23 cellular contexts compared by ENCODE assay signal in the genomic region with DNA sequence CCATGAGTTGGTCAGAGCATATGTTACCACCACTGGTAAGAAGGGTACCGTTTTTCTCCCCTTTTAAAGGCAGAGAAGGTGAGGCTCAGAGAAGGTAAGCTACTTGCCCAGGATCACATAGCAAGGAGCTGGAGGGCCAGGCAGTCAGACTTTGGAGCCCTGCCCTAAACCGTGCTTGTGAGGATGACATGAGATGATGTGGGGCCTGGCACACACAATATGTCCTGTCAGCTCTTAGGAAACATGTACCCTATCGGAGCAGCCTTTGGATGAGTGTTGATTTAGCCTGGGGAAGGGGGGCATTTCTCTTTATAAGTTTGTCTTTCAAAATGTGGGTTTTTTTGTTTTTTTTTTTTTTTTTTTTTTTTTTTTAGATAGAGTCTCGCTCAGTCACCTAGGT.
"Had no signal": no experiment of that assay in that cellular context is flagged by ENCODE, and none has a peak within 500 bp of the region (broad histone marks: within the 10 kb centered on the region; RNA-seq: fewer than 3 reads in every experiment).

No MANE protein-coding gene starts in this region.

- H3K36me3 Mint-ChIP-seq: mesothelial cell of epicardium; naive B cell; natural killer cell treated with Interleukin-12 subunit alpha and Interleukin-12 subunit beta and Interleukin-15 and Interleukin-18, amount 100 ng/mL, for 72 hours; stimulated activated naive B cell treated with anti-CD40 and anti-IgM and Interleukin-4, amounts not matched to agents 10 μg/mL and 1 μg/mL and 100 μg/mL, for 72 hours had no signal

- H3K4me1 ChIP-seq: left lung, parathyroid adenoma, right lobe of liver had no signal

- H3K27me3 ChIP-seq: gastroesophageal sphincter, heart left ventricle, hepatocyte, left lung, right lobe of liver had no signal

- H3K79me2 ChIP-seq: hepatocyte, parathyroid adenoma had no signal

- H3K4me1 Mint-ChIP-seq: mesothelial cell of epicardium; naive B cell; stimulated activated naive B cell treated with anti-CD40 and anti-IgM and Interleukin-4, amounts not matched to agents 10 μg/mL and 1 μg/mL and 100 μg/mL, for 72 hours had no signal

- H3K9me3 Mint-ChIP-seq: effector memory CD8-positive, alpha-beta T cell; mesothelial cell of epicardium; natural killer cell treated with Interleukin-12 subunit alpha and Interleukin-12 subunit beta and Interleukin-15 and Interleukin-18, amount 100 ng/mL, for 72 hours; neural crest cell; stimulated activated naive B cell treated with anti-CD40 and anti-IgM and Interleukin-4, amounts not matched to agents 10 μg/mL and 1 μg/mL and 100 μg/mL, for 72 hours; stimulated activated naive CD8-positive, alpha-beta T cell treated with anti-CD3 and anti-CD28 coated beads, Interleukin-15, Interleukin-2, amounts not matched to agents 100 ng/mL and 50 ng/mL, for 24 hours had no signal

- DNase-seq: cortex of kidney; effector memory CD8-positive, alpha-beta T cell; heart left ventricle; kidney; left cardiac atrium; left lung; mesenchymal stem cell; mucosa of descending colon; naive B cell; right lobe of liver; small intestine; stimulated activated CD4-positive, alpha-beta T cell treated with anti-CD3 and anti-CD28 coated beads, Interleukin-15, amount 100 ng/mL, for 24 hours; stimulated activated CD4-positive, alpha-beta T cell treated with anti-CD3 and anti-CD28 coated beads, Interleukin-2, amount 100 ng/mL, for 48 hours; stimulated activated naive B cell treated with anti-CD40 and anti-IgM and Interleukin-4, amounts not matched to agents 10 μg/mL and 1 μg/mL and 100 μg/mL, for 72 hours; trophoblast cell had no signal

- H3K9ac ChIP-seq: parathyroid adenoma had no signal

- H3K4me3 ChIP-seq: gastroesophageal sphincter, heart left ventricle, hepatocyte, left lung, mucosa of descending colon, right lobe of liver had no signal

- H3K9me3 ChIP-seq: gastroesophageal sphincter, heart left ventricle, left lung, mucosa of descending colon, right lobe of liver had no signal

- H3K27ac ChIP-seq: gastroesophageal sphincter, heart left ventricle, hepatocyte, left lung, parathyroid adenoma, right lobe of liver had no signal

- H3K4me3 Mint-ChIP-seq: effector memory CD8-positive, alpha-beta T cell; mesothelial cell of epicardium; naive B cell; natural killer cell treated with Interleukin-12 subunit alpha and Interleukin-12 subunit beta and Interleukin-15 and Interleukin-18, amount 100 ng/mL, for 72 hours; neural crest cell; stimulated activated naive B cell treated with anti-CD40 and anti-IgM and Interleukin-4, amounts not matched to agents 10 μg/mL and 1 μg/mL and 100 μg/mL, for 72 hours; stimulated activated naive CD8-positive, alpha-beta T cell treated with anti-CD3 and anti-CD28 coated beads, Interleukin-15, Interleukin-2, amounts not matched to agents 100 ng/mL and 50 ng/mL, for 24 hours had no signal

- H3K27ac Mint-ChIP-seq: mesothelial cell of epicardium; naive B cell; progenitor cell of endocrine pancreas; stimulated activated naive B cell treated with anti-CD40 and anti-IgM and Interleukin-4, amounts not matched to agents 10 μg/mL and 1 μg/mL and 100 μg/mL, for 72 hours; stimulated activated naive CD8-positive, alpha-beta T cell treated with anti-CD3 and anti-CD28 coated beads, Interleukin-15, Interleukin-2, amounts not matched to agents 100 ng/mL and 50 ng/mL, for 24 hours had no signal

- H3K4me2 ChIP-seq: hepatocyte had no signal

- H3K27me3 Mint-ChIP-seq: effector memory CD8-positive, alpha-beta T cell; natural killer cell treated with Interleukin-12 subunit alpha and Interleukin-12 subunit beta and Interleukin-15 and Interleukin-18, amount 100 ng/mL, for 72 hours; progenitor cell of endocrine pancreas; stimulated activated naive CD8-positive, alpha-beta T cell treated with anti-CD3 and anti-CD28 coated beads, Interleukin-15, Interleukin-2, amounts not matched to agents 100 ng/mL and 50 ng/mL, for 24 hours had no signal

- H2AFZ ChIP-seq: hepatocyte, parathyroid adenoma had no signal

- ATAC-seq: effector memory CD8-positive, alpha-beta T cell; gastroesophageal sphincter; heart left ventricle; left cardiac atrium; left lung; mucosa of descending colon; natural killer cell treated with Interleukin-12 subunit alpha and Interleukin-12 subunit beta and Interleukin-15 and Interleukin-18, amount 100 ng/mL, for 72 hours; right lobe of liver; stimulated activated naive B cell treated with anti-CD40 and anti-IgM and Interleukin-4, amounts not matched to agents 10 μg/mL and 1 μg/mL and 100 μg/mL, for 72 hours had no signal

- H3K36me3 ChIP-seq: gastroesophageal sphincter, heart left ventricle, left lung, right lobe of liver had no signal
